Comparison of ENCODE assay signal across 10 cellular contexts in genomic region chr6:29827579-29828470, GRCh38. TPM values are rescaled to one million over a fixed set of nuclear protein-coding genes. Genes with fewer than 3 reads are reported as not detected.
DNase-seq lines count a peak whose midpoint lies in the region; ATAC-seq and TF ChIP-seq lines count a peak whose summit lies in the region.
"Had no signal": no experiment of that assay in that cellular context is flagged by ENCODE, and none has a peak within 500 bp of the region (broad histone marks: within the 10 kb centered on the region; RNA-seq: fewer than 3 reads in every experiment).

HLA-G (plus strand) TSS chr6:29827825; CDS start chr6:29827845, 20 bp downstream.

- no peak for TF ChIP-seq CTCF in ascending aorta (IDR thresholded peaks at IDR 0.05)
- no peak for TF ChIP-seq CTCF in spleen (IDR thresholded peaks at IDR 0.05 in 8 of 11, conservative IDR thresholded peaks at IDR 0.05 in 3 of 11)
- TF ChIP-seq CTCF in ovary (IDR thresholded peaks at IDR 0.05): no peak

- H3K4me1 ChIP-seq in HUES64 (ENCODE audit: insufficient read depth, low read length) (no peaks in the 10 kb centered on the region), ascending aorta (peaks cover 0 to 7% of the 10 kb centered on the region in 2 donors), spleen (peaks cover 0 to 13% (median 11%) of the 10 kb centered on the region in 6 donors), ovary (ENCODE audit: insufficient read depth) (peaks cover 3% of the 10 kb centered on the region)

- H3K36me3 ChIP-seq in HUES64 (ENCODE audit: insufficient read depth, low read length) (no peaks in the 10 kb centered on the region), ascending aorta (no peaks in the 10 kb centered on the region), spleen (no peaks in the 10 kb centered on the region), ovary (no peaks in the 10 kb centered on the region)

- H3K4me3 ChIP-seq in HUES64 (ENCODE audit: low read length) (peak within 1 kb of the TSS; percentile 60), ascending aorta (peak within 1 kb of the TSS; percentile 23 to 45), spleen (peak within 1 kb of the TSS in 7 of 8 donors; percentile 16 to 64 (median 30)), ovary (no peak within 1 kb of the TSS)

- DNase-seq in ascending aorta (ENCODE audit: low spot score in 2 of 2) (no peak), iPS-NIHi7 (ENCODE audit: extremely low spot score) (peak; percentile 33), spleen (no peak), ovary (no peak), DMS 273 treated with DMSO at 0.1 percent for 48 hours (lab: John Stamatoyannopoulos, UW) (no peak), GF-D8 (lab: John Stamatoyannopoulos, UW) (no peak)
- DNase-seq: midbrain, NCI-H524 had no signal

- no peak for ATAC-seq in HG02852 (IDR thresholded peaks at IDR 0.05; ENCODE audit: unreplicated experiment)

- peaks cover 64% of the 10 kb centered on the region for H3K27me3 ChIP-seq in HUES64 (ENCODE audit: insufficient read depth, low read length)
- peaks cover 11% of the 10 kb centered on the region for H3K27me3 ChIP-seq in ascending aorta
- H3K27me3 ChIP-seq in spleen (replicated peaks in 1 of 7): peaks cover 0 to 40% (median 21%) of the 10 kb centered on the region in 7 donors
- no peaks in the 10 kb centered on the region for H3K27me3 ChIP-seq in ovary

- H3K9ac ChIP-seq in HUES64 (ENCODE audit: low read depth, low read length): no peak within 1 kb of the TSS

- H3K9me3 ChIP-seq in HUES64 (ENCODE audit: insufficient read depth, low read depth, low read length) (no peaks in the 10 kb centered on the region), ascending aorta (no peaks in the 10 kb centered on the region), spleen (no peaks in the 10 kb centered on the region), ovary (no peaks in the 10 kb centered on the region)

- TF ChIP-seq EP300 in ovary (IDR thresholded peaks at IDR 0.05): no peak

- intact Hi-C loops in ascending aorta (cut with DNase I) (no loop called here), spleen (cut with DNase I; ENCODE audit: low total_unique reads) (no loop called here), ovary (cut with DNase I) (no loop called here)

- TF ChIP-seq POLR2A in spleen (IDR thresholded peaks at IDR 0.05): no peak
- no peak for TF ChIP-seq POLR2A in ovary (IDR thresholded peaks at IDR 0.05)

- H3K27ac ChIP-seq in HUES64 (ENCODE audit: low read depth, low read length): no peak within 1 kb of the TSS
- no peak within 1 kb of the TSS for H3K27ac ChIP-seq in ascending aorta
- no peak within 1 kb of the TSS for H3K27ac ChIP-seq in spleen
- H3K27ac ChIP-seq in ovary: no peak within 1 kb of the TSS

- WGBS in HUES64: 4% methylated on average over 75 of the region's 75 CpGs
- WGBS in spleen, 5 donors: 6 to 16% (median 9%) methylated on average over 30 to 75 of the region's 75 CpGs
- 5 to 9% (median 7%) methylated on average over 52 to 75 of the region's 75 CpGs for WGBS in ovary, 3 donors

RNA-seq across cellular contexts. Expression of gene HLA-G, which starts in this region (rescaled TPM):
- 0.65 TPM for polyA plus RNA-seq in HUES64 (2013, experiment 1 of 2)
- polyA plus RNA-seq in HUES64 (2013, experiment 2 of 2): 1.3 TPM
- not detected for total RNA-seq in ascending aorta
- 1 to 10 TPM in 5 of 7 donors, under 1 TPM in 1, not detected in 1; 0.86 to 9.6 (median 2.0) TPM for total RNA-seq in spleen
- polyA plus RNA-seq in spleen: under 1 TPM; 0.15 to 0.90 (median 0.46) TPM
- total RNA-seq in ovary: 1 to 10 TPM in 1 of 7 donors, under 1 TPM in 3, not detected in 3; 0.23 to 1.1 (median 0.43) TPM
- polyA plus RNA-seq in ovary: under 1 TPM; 0.06 to 0.23 TPM
